In genomic region chr7:18715988-18716387, GRCh38 we compare ENCODE assay signal across 19 cellular contexts.
"Had no signal": no experiment of that assay in that cellular context is flagged by ENCODE, and none has a peak within 500 bp of the region (broad histone marks: within the 10 kb centered on the region; RNA-seq: fewer than 3 reads in every experiment).

No MANE protein-coding gene starts in this region.

- H3K4me1 ChIP-seq: ascending aorta, body of pancreas had no signal

- H3K4me3 ChIP-seq: ascending aorta, body of pancreas, MG63 had no signal

- DNase-seq: activated CD4-positive, alpha-beta T cell treated with anti-CD3 and anti-CD28 coated beads for 4 hours; activated CD4-positive, CD25-positive, alpha-beta regulatory T cell; activated CD8-positive, alpha-beta memory T cell treated with anti-CD3 and anti-CD28 coated beads, Interleukin-2, amount 50 U/mL, for 4 hours; activated CD8-positive, alpha-beta T cell treated with anti-CD3 and anti-CD28 coated beads for 36 hours; amniotic stem cell; body of pancreas; MG63; MV-4-11; NCI-H1092 treated with DMSO at 0.1 percent for 48 hours; NCI-H1417 treated with DMSO at 0.1 percent for 48 hours; NCI-H1694; NCI-H2029; NCI-H226; NCI-H526; NCI-H82; SIG-M5; T-helper 1 cell had no signal

- H3K9me3 ChIP-seq: ascending aorta, body of pancreas, MG63 had no signal

- H3K27ac ChIP-seq: ascending aorta, body of pancreas, VCaP had no signal

- ATAC-seq: activated CD8-positive, alpha-beta T cell treated with anti-CD3 and anti-CD28 coated beads for 36 hours; body of pancreas had no signal

- H3K27me3 ChIP-seq: ascending aorta, body of pancreas, MG63 had no signal

- H3K36me3 ChIP-seq: ascending aorta, MG63 had no signal
